In the genomic region with DNA sequence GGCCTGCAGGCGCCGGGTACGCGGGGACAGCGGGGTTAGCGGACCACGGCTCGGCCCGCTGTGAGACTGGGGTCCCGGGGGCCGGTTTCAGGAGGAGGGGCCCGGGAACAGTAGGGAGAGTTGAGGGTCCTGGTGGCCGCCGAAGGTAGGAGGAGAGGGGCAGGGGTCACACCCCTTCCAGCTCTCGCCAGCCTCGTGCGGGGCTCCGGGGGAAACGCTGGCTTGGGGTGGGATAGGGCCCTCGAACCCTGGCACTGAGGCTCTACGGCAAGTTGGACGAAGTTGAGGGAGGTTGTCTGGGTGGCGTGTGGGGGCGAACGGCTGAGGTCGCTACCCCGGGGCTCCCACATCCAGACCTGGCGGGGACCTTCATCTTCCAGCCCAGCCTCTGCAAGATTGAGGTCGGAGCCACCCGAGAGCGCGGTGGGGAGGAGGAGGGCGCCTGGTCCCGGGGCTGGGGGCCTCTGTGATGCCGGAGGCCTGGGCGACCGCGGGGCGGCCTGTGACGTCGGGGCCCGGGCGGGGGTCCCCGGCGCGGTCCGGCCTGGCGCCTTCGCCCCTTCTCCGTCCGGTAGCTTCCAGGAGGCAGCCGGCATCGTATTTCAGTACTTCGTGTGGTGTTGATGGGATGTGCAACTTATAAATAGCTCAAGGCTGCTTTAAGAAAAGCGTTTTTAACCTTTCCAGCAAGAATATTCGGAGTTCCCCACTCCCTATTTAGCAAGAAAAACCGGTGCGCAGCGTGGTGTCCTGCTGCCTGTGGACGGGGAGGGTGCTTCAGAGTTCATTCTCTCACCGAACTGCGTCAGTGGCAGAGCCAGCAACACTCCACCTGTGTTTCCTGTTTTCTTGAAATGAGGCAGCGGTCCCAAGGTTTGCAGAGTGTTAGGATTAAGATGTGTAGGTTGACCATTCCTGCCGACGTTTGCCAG, we compare ENCODE assay signal across 8 cellular contexts. TPM values are rescaled to one million over a fixed set of nuclear protein-coding genes. Genes with fewer than 3 reads are reported as not detected.
A peak's percentile ranks its signal among the peaks of the same experiment; 100 is the strongest.
DNase-seq lines count a peak whose midpoint lies in the region; ATAC-seq and TF ChIP-seq lines count a peak whose summit lies in the region.

No MANE protein-coding gene starts in this region.

- H3K27me3 ChIP-seq in cardiac muscle cell (no peaks in the 10 kb centered on the region), esophagus (ENCODE audit: control insufficient read depth in 1 of 2, insufficient read depth in 2 of 2, low read length in 2 of 2) (no peaks in the 10 kb centered on the region), upper lobe of left lung (peaks cover 0 to 5% (median 0%) of the 10 kb centered on the region in 4 donors)

- H3K4me1 Mint-ChIP-seq in natural killer cell treated with Interleukin-12 subunit alpha and Interleukin-12 subunit beta and Interleukin-15 and Interleukin-18, amount 100 ng/mL, for 72 hours (ENCODE audit: low read depth in 2 of 2) = peaks cover 12 to 15% of the 10 kb centered on the region in 2 donors

- intact Hi-C loops in Right ventricle myocardium inferior (cut with DNase I) = loop anchor here (2.0 to 10.0 kb wide), 5 partner anchors 32 to 204 kb away; partner anchors contain the start of genes CDC14B, PRXL2C, SLC35D2 and ZNF367

- peak in 1 of 2 donors; percentile 50 for DNase-seq in cardiac muscle cell (ENCODE audit: low read depth in 1 of 2, low spot score in 1 of 2)
- no peak for DNase-seq in Right ventricle myocardium inferior (ENCODE audit: missing footprints)
- peak; percentile 15 for DNase-seq in LHCN-M2 (ENCODE audit: low read depth)
- peak; percentile 19 for DNase-seq in activated T-cell treated with anti-CD3 and anti-CD28 coated beads for 1 hour (ENCODE audit: low read depth)
- no peak for DNase-seq in natural killer cell treated with Interleukin-12 subunit alpha and Interleukin-12 subunit beta and Interleukin-15 and Interleukin-18, amount 100 ng/mL, for 72 hours (ENCODE audit: low spot score)
- DNase-seq in upper lobe of left lung = peak; percentile 37 to 86
- DNase-seq in Kasumi-1 (lab: John Stamatoyannopoulos, UW) = no peak

- H3K9me3 Mint-ChIP-seq in natural killer cell treated with Interleukin-12 subunit alpha and Interleukin-12 subunit beta and Interleukin-15 and Interleukin-18, amount 100 ng/mL, for 72 hours = no peaks in the 10 kb centered on the region

- no peak for ATAC-seq in Right ventricle myocardium inferior
- no peak for ATAC-seq in natural killer cell treated with Interleukin-12 subunit alpha and Interleukin-12 subunit beta and Interleukin-15 and Interleukin-18, amount 100 ng/mL, for 72 hours
- ATAC-seq in upper lobe of left lung (ENCODE audit: low FRiP score in 2 of 2) = no peak

- H3K27ac ChIP-seq in cardiac muscle cell (peak overlapping the region; percentile 89), esophagus (ENCODE audit: low read depth in 2 of 2, low read length in 1 of 2) (peak overlapping the region; percentile 88 to 95), upper lobe of left lung (peak overlapping the region; percentile 72 to 84 (median 80))

- no peak for TF ChIP-seq POLR2A in upper lobe of left lung (IDR thresholded peaks at IDR 0.05)

- TF ChIP-seq EP300 in upper lobe of left lung (IDR thresholded peaks at IDR 0.05) = no peak

- H3K27ac Mint-ChIP-seq in natural killer cell treated with Interleukin-12 subunit alpha and Interleukin-12 subunit beta and Interleukin-15 and Interleukin-18, amount 100 ng/mL, for 72 hours = no peak overlapping the region

- H3K9me3 ChIP-seq in cardiac muscle cell (ENCODE audit: low read depth) (no peaks in the 10 kb centered on the region), esophagus (ENCODE audit: control insufficient read depth in 2 of 2, insufficient read depth in 1 of 2, low read depth in 1 of 2, low read length in 1 of 2) (no peaks in the 10 kb centered on the region), upper lobe of left lung (no peaks in the 10 kb centered on the region)

- WGBS in esophagus, 2 donors = 1% methylated on average over 58 to 65 of the region's 65 CpGs
- 2% methylated on average over 22 to 45 of the region's 65 CpGs for WGBS in upper lobe of left lung, 2 donors

- H3K4me3 ChIP-seq in cardiac muscle cell (peak overlapping the region; percentile 97), esophagus (ENCODE audit: low read depth in 1 of 2, low read length in 2 of 2) (peak overlapping the region; percentile 78 to 85), upper lobe of left lung (peak overlapping the region; percentile 75 to 96 (median 84))

- peak overlapping the region; percentile 85 for H3K4me3 Mint-ChIP-seq in natural killer cell treated with Interleukin-12 subunit alpha and Interleukin-12 subunit beta and Interleukin-15 and Interleukin-18, amount 100 ng/mL, for 72 hours

- H3K4me1 ChIP-seq in cardiac muscle cell (ENCODE audit: low read depth) (peaks cover 9% of the 10 kb centered on the region), esophagus (ENCODE audit: control insufficient read depth in 2 of 2, insufficient read depth in 2 of 2, low read length in 1 of 2) (peaks cover 0 to 3% of the 10 kb centered on the region in 2 donors), upper lobe of left lung (peaks cover 2 to 26% (median 12%) of the 10 kb centered on the region in 4 donors)

- H3K27me3 Mint-ChIP-seq in natural killer cell treated with Interleukin-12 subunit alpha and Interleukin-12 subunit beta and Interleukin-15 and Interleukin-18, amount 100 ng/mL, for 72 hours = peaks cover 18 to 22% of the 10 kb centered on the region in 2 donors

- H3K36me3 ChIP-seq in cardiac muscle cell (no peaks in the 10 kb centered on the region), esophagus (ENCODE audit: control insufficient read depth in 2 of 2, insufficient read depth in 2 of 2, low read length in 1 of 2) (no peaks in the 10 kb centered on the region), upper lobe of left lung (no peaks in the 10 kb centered on the region)

- no peak for TF ChIP-seq CTCF in cardiac muscle cell (IDR thresholded peaks at IDR 0.05; ENCODE audit: low read depth, low read length)
- no peak for TF ChIP-seq CTCF in upper lobe of left lung (IDR thresholded peaks at IDR 0.05)

- H3K36me3 Mint-ChIP-seq in natural killer cell treated with Interleukin-12 subunit alpha and Interleukin-12 subunit beta and Interleukin-15 and Interleukin-18, amount 100 ng/mL, for 72 hours = no peaks in the 10 kb centered on the region

RNA-seq across cellular contexts. Expression of gene HABP4, which starts 0.9 kb away (rescaled TPM):
- total RNA-seq in cardiac muscle cell = 32.8 and 41.0 TPM in 2 replicates
- 69.6 and 71.2 TPM in 2 replicates for polyA plus RNA-seq in cardiac muscle cell
- total RNA-seq in Right ventricle myocardium inferior = 25.8 TPM
- total RNA-seq in LHCN-M2 (2014; rRNA removed) = 14.0 and 14.5 TPM in 2 replicates
- 26.9 TPM for polyA plus RNA-seq in LHCN-M2 (2012)
- 1 to 10 TPM; 3.1 to 3.2 TPM for polyA plus RNA-seq in esophagus
- total RNA-seq in natural killer cell treated with Interleukin-12 subunit alpha and Interleukin-12 subunit beta and Interleukin-15 and Interleukin-18, amount 100 ng/mL, for 72 hours = 10 to 100 TPM in 1 of 2 donors, 1 to 10 TPM in 1; 3.0 to 11.5 TPM
- 10 to 100 TPM in 2 of 6 donors, 1 to 10 TPM in 4; 3.1 to 14.6 (median 9.7) TPM for total RNA-seq in upper lobe of left lung

RNA-seq across cellular contexts. Expression of gene ZNF367, which starts 32.7 kb away (rescaled TPM):
- total RNA-seq in cardiac muscle cell (2.5 and 3.0 TPM in 2 replicates), Right ventricle myocardium inferior (4.3 TPM), LHCN-M2 (2014; rRNA removed) (19.6 and 21.8 TPM in 2 replicates), upper lobe of left lung (1 to 10 TPM in 5 of 6 donors, under 1 TPM in 1; 0.59 to 2.6 (median 1.4) TPM)
- polyA plus RNA-seq in cardiac muscle cell (0.89 and 3.0 TPM in 2 replicates), esophagus (1 to 10 TPM; 1.6 to 2.5 TPM)
- polyA plus RNA-seq in LHCN-M2 (2012) = 5.1 TPM
- 10 to 100 TPM; 12.8 to 26.3 TPM for total RNA-seq in natural killer cell treated with Interleukin-12 subunit alpha and Interleukin-12 subunit beta and Interleukin-15 and Interleukin-18, amount 100 ng/mL, for 72 hours

Comparison
In these comparisons a context has a peak if more than half of its experiments do, and no peak if none do; other contexts are left out.
1. DNase-seq: peak in LHCN-M2 (single experiment), activated T-cell treated with anti-CD3 and anti-CD28 coated beads for 1 hour (single experiment) and upper lobe of left lung (2 of 2); none in Right ventricle myocardium inferior (single experiment), natural killer cell treated with Interleukin-12 subunit alpha and Interleukin-12 subunit beta and Interleukin-15 and Interleukin-18, amount 100 ng/mL, for 72 hours (single experiment) and Kasumi-1 (0 of 2).
2. Peak in every context shown above with its lines, with median percentiles within 50 percentile points of each other: H3K27ac ChIP-seq and H3K4me3 ChIP-seq.